ENCODE assay signal across 11 cellular contexts in genomic region chr12:20194171-20194570, GRCh38.
DNase-seq lines count a peak whose midpoint lies in the region; FAIRE-seq and TF ChIP-seq lines count a peak whose summit lies in the region.
"Had no signal": no experiment of that assay in that cellular context is flagged by ENCODE, and none has a peak within 500 bp of the region (broad histone marks: within the 10 kb centered on the region; RNA-seq: fewer than 3 reads in every experiment).

No MANE protein-coding gene starts in this region.

- CTCF ChIA-PET in OCI-LY7 (lab: Charles Lee; ENCODE audit: unreplicated experiment): no interaction called here

- no peaks in the 10 kb centered on the region for H3K27me3 ChIP-seq in GM23248 (replicated peaks; ENCODE audit: insufficient read depth)
- no peaks in the 10 kb centered on the region for H3K27me3 ChIP-seq in cardiac muscle cell

- DNase-seq in GM23248 (peak; percentile 57), SW480 (ENCODE audit: low spot score) (peak; percentile 11), cardiac muscle cell (ENCODE audit: low read depth in 1 of 2, low spot score in 1 of 2) (peak; percentile 51 to 69), progenitor cell of endocrine pancreas (ENCODE audit: low spot score, unreplicated experiment) (no peak), RCC 7860 (ENCODE audit: low spot score) (no peak), DMS153 treated with DMSO at 0.1 percent for 48 hours (lab: John Stamatoyannopoulos, UW; ENCODE audit: unreplicated experiment) (no peak), NCI-H2029 (lab: John Stamatoyannopoulos, UW) (no peak), OCI-LY7 (ENCODE audit: low spot score) (no peak)
- DNase-seq: NCI-H774; stimulated activated CD4-positive, alpha-beta T cell treated with anti-CD3 and anti-CD28 coated beads, Interleukin-1b, Interleukin-23, amount 100 ng/mL, for 48 hours had no signal

- no peak for FAIRE-seq in RCC 7860 (lab: Jason Lieb, UNC)

- in situ Hi-C loops in GM23248 (cut with MboI): loop anchor here (25.0 kb wide), 1 partner anchor 282 kb away; no protein-coding TSS in a partner anchor

- H3K4me1 ChIP-seq in GM23248 (ENCODE audit: insufficient read depth) (no peaks in the 10 kb centered on the region), cardiac muscle cell (ENCODE audit: low read depth) (peaks cover 5% of the 10 kb centered on the region), OCI-LY7 (ENCODE audit: insufficient read depth, low read length, poor library complexity, severe bottlenecking) (no peaks in the 10 kb centered on the region)

- intact Hi-C loops in OCI-LY7 (cut with micrococcal nuclease; ENCODE audit: unreplicated experiment): no loop called here

- H3K4me2 ChIP-seq in GM23248 (ENCODE audit: unreplicated experiment): peak overlapping the region; percentile 51
- H3K4me2 ChIP-seq in OCI-LY7 (ENCODE audit: low read length): no peak overlapping the region

- no peaks in the 10 kb centered on the region for H3K27me3 Mint-ChIP-seq in progenitor cell of endocrine pancreas
- H3K27me3 Mint-ChIP-seq: IgD-negative memory B cell had no signal

- H2AFZ ChIP-seq in GM23248 (peak overlapping the region; percentile 58), OCI-LY7 (ENCODE audit: low read length) (no peak overlapping the region)

- TF ChIP-seq CTCF in cardiac muscle cell (IDR thresholded peaks at IDR 0.05; ENCODE audit: low read depth, low read length) (peak; percentile 58), progenitor cell of endocrine pancreas (IDR thresholded peaks at IDR 0.05; ENCODE audit: unreplicated experiment) (peak; percentile 41), OCI-LY7 (conservative IDR thresholded peaks at IDR 0.05; ENCODE audit: low read length) (no peak)

- no peaks in the 10 kb centered on the region for H3K9me3 ChIP-seq in GM23248 (ENCODE audit: low read depth)
- no peaks in the 10 kb centered on the region for H3K9me3 ChIP-seq in cardiac muscle cell (ENCODE audit: low read depth)
- no peaks in the 10 kb centered on the region for H3K9me3 ChIP-seq in OCI-LY7 (ENCODE audit: low read length)

- peaks cover 14% of the 10 kb centered on the region for H3K36me3 Mint-ChIP-seq in progenitor cell of endocrine pancreas (ENCODE audit: insufficient read depth)

- H3K9ac ChIP-seq in GM23248: no peak overlapping the region

- H3K27ac ChIP-seq in GM23248: no peak overlapping the region
- H3K27ac ChIP-seq in cardiac muscle cell: no peak overlapping the region
- H3K27ac ChIP-seq in OCI-LY7 (ENCODE audit: low read depth, low read length, poor library complexity, severe bottlenecking): no peak overlapping the region

- H3K4me3 ChIP-seq in GM23248 (peak overlapping the region; percentile 47), cardiac muscle cell (no peak overlapping the region), OCI-LY7 (ENCODE audit: low read depth, low read length, poor library complexity, severe bottlenecking) (no peak overlapping the region)

- WGBS in GM23248 (ENCODE audit: low coverage in 1 of 2, low lambda C conversion rate in 2 of 2, missing lambda C conversion rate in 2 of 2), 2 experiments: 2 to 18% methylated on average over 4 of the region's 4 CpGs

- no peaks in the 10 kb centered on the region for H3F3A ChIP-seq in GM23248 (ENCODE audit: insufficient read depth)

- POLR2A ChIA-PET in OCI-LY7 (lab: Charles Lee): no interaction called here

- H3K9me2 ChIP-seq in GM23248 (ENCODE audit: insufficient read depth): no peaks in the 10 kb centered on the region
- H3K9me2 ChIP-seq in OCI-LY7 (ENCODE audit: insufficient read depth, low read length): no peaks in the 10 kb centered on the region

- BruUV-seq in OCI-LY7 (replicated peaks; lab: Mats Ljungman, UMichigan): no TSS peak

- H3K4me3 Mint-ChIP-seq in progenitor cell of endocrine pancreas (ENCODE audit: low read depth): no peak overlapping the region
- H3K4me3 Mint-ChIP-seq: IgD-negative memory B cell had no signal

- H3K4me1 Mint-ChIP-seq in progenitor cell of endocrine pancreas (ENCODE audit: low read depth): peaks cover 9% of the 10 kb centered on the region
- H3K4me1 Mint-ChIP-seq: IgD-negative memory B cell had no signal

- H3K79me2 ChIP-seq in GM23248 (ENCODE audit: insufficient read depth) (no peaks in the 10 kb centered on the region), OCI-LY7 (ENCODE audit: insufficient read depth, low read depth, low read length) (no peaks in the 10 kb centered on the region)

- H3K27ac Mint-ChIP-seq in progenitor cell of endocrine pancreas: no peak overlapping the region
- H3K27ac Mint-ChIP-seq: IgD-negative memory B cell had no signal

- H3K36me3 ChIP-seq in GM23248 (ENCODE audit: low read depth): no peaks in the 10 kb centered on the region
- H3K36me3 ChIP-seq in cardiac muscle cell: no peaks in the 10 kb centered on the region
- no peaks in the 10 kb centered on the region for H3K36me3 ChIP-seq in OCI-LY7 (ENCODE audit: insufficient read depth, low read length)

- peaks cover 34% of the 10 kb centered on the region for H3K9me3 Mint-ChIP-seq in progenitor cell of endocrine pancreas (ENCODE audit: low read depth)

- H4K20me1 ChIP-seq in GM23248 (ENCODE audit: insufficient read depth) (no peaks in the 10 kb centered on the region), OCI-LY7 (ENCODE audit: insufficient read depth, low read length) (no peaks in the 10 kb centered on the region)

Comparison
In these comparisons a context has a peak if more than half of its experiments do, and no peak if none do; other contexts are left out.
1. DNase-seq: peak in GM23248 (single experiment), SW480 (single experiment) and cardiac muscle cell (2 of 2); none in progenitor cell of endocrine pancreas (single experiment), RCC 7860 (single experiment), DMS153 treated with DMSO at 0.1 percent for 48 hours (single experiment), NCI-H2029 (single experiment) and OCI-LY7 (single experiment).